17 cellular contexts compared by ENCODE assay signal in the genomic region with DNA sequence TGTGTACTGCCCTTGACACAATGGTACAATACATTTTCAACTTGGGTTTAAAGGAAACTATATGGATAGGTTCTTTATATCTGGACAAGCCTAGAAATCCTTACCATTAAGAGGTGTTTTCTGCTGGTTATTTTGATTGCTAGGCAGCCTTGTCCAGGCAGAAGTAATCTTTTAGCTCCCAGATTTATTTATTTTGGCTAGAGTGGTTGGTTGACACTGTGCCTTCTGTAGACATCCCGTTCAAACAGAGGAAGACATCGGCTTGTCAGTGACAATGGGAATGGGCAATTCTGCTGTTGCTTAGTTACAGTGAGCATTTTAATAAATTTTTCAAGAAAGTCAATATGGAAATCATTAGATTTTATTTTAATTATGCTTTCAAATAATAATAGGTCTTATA.
"Had no signal": no experiment of that assay in that cellular context is flagged by ENCODE, and none has a peak within 500 bp of the region (broad histone marks: within the 10 kb centered on the region; RNA-seq: fewer than 3 reads in every experiment).

No MANE protein-coding gene starts in this region.

- DNase-seq: activated CD4-positive, alpha-beta T cell treated with anti-CD3 and anti-CD28 coated beads for 1 hour; activated CD8-positive, alpha-beta memory T cell treated with anti-CD3 and anti-CD28 coated beads, Interleukin-2, amount 50 U/mL, for 48 hours; activated CD8-positive, alpha-beta T cell treated with anti-CD3 and anti-CD28 coated beads for 36 hours; activated naive CD4-positive, alpha-beta T cell treated with Interleukin-2 at 50 U/mL for 16 hours; caudate nucleus; effector memory CD8-positive, alpha-beta T cell; left colon; stimulated activated CD4-positive, alpha-beta T cell treated with anti-CD3 and anti-CD28 coated beads, Interleukin-15, amount 100 ng/mL, for 24 hours; stimulated activated CD4-positive, alpha-beta T cell treated with anti-CD3 and anti-CD28 coated beads, Interleukin-4, amount 100 ng/mL, for 4 hours; stimulated activated naive CD8-positive, alpha-beta T cell treated with anti-CD3 and anti-CD28 coated beads, Interleukin-15, amount 100 ng/mL, for 72 hours; testis; upper lobe of right lung had no signal

- ATAC-seq: activated CD8-positive, alpha-beta T cell treated with anti-CD3 and anti-CD28 coated beads for 36 hours; effector memory CD8-positive, alpha-beta T cell; left colon; natural killer cell treated with Interleukin-12 subunit alpha and Interleukin-12 subunit beta and Interleukin-15 and Interleukin-18, amount 100 ng/mL, for 72 hours; stimulated activated naive CD8-positive, alpha-beta T cell treated with anti-CD3 and anti-CD28 coated beads, Interleukin-15, amount 100 ng/mL, for 72 hours; upper lobe of right lung had no signal

- H3K4me3 ChIP-seq: coronary artery, testis, upper lobe of right lung had no signal

- FAIRE-seq: astrocyte had no signal

- H3K4me1 ChIP-seq: testis, upper lobe of right lung had no signal

- H3K27ac Mint-ChIP-seq: activated CD8-positive, alpha-beta T cell treated with anti-CD3 and anti-CD28 coated beads for 36 hours; activated T-helper 1 cell treated with anti-CD3 and anti-CD28 coated beads, Interleukin-12 subunit alpha, Interleukin-12 subunit beta, Interleukin-2, Interleukin-4 antibody, amounts not matched to agents 30 ng/mL and 10 ng/mL and 1 ng/mL, durations not matched to agents 14 hours and 24 hours and 36 hours; natural killer cell treated with Interleukin-12 subunit alpha and Interleukin-12 subunit beta and Interleukin-15 and Interleukin-18, amount 100 ng/mL, for 72 hours; T-helper 2 cell treated with Interferon-gamma antibody and Interleukin-4, amounts not matched to agents 5 μg/mL and 100 μg/mL, for 36 hours had no signal

- H3K4me3 Mint-ChIP-seq: activated CD8-positive, alpha-beta T cell treated with anti-CD3 and anti-CD28 coated beads for 36 hours; activated T-helper 1 cell treated with anti-CD3 and anti-CD28 coated beads, Interleukin-12 subunit alpha, Interleukin-12 subunit beta, Interleukin-2, Interleukin-4 antibody, amounts not matched to agents 30 ng/mL and 10 ng/mL and 1 ng/mL, durations not matched to agents 14 hours and 24 hours and 36 hours; effector memory CD8-positive, alpha-beta T cell; natural killer cell treated with Interleukin-12 subunit alpha and Interleukin-12 subunit beta and Interleukin-15 and Interleukin-18, amount 100 ng/mL, for 72 hours; stimulated activated naive CD8-positive, alpha-beta T cell treated with anti-CD3 and anti-CD28 coated beads, Interleukin-15, amount 100 ng/mL, for 72 hours; T-helper 2 cell treated with Interferon-gamma antibody and Interleukin-4, amounts not matched to agents 5 μg/mL and 100 μg/mL, for 36 hours had no signal

- H3K27ac ChIP-seq: coronary artery, testis, upper lobe of right lung had no signal

- H3K27me3 ChIP-seq: testis, upper lobe of right lung had no signal

- H3K9me3 Mint-ChIP-seq: activated CD8-positive, alpha-beta T cell treated with anti-CD3 and anti-CD28 coated beads for 36 hours; activated T-helper 1 cell treated with anti-CD3 and anti-CD28 coated beads, Interleukin-12 subunit alpha, Interleukin-12 subunit beta, Interleukin-2, Interleukin-4 antibody, amounts not matched to agents 30 ng/mL and 10 ng/mL and 1 ng/mL, durations not matched to agents 14 hours and 24 hours and 36 hours; effector memory CD8-positive, alpha-beta T cell; natural killer cell treated with Interleukin-12 subunit alpha and Interleukin-12 subunit beta and Interleukin-15 and Interleukin-18, amount 100 ng/mL, for 72 hours; stimulated activated naive CD8-positive, alpha-beta T cell treated with anti-CD3 and anti-CD28 coated beads, Interleukin-15, amount 100 ng/mL, for 72 hours; T-helper 2 cell treated with Interferon-gamma antibody and Interleukin-4, amounts not matched to agents 5 μg/mL and 100 μg/mL, for 36 hours had no signal

- H3K27me3 Mint-ChIP-seq: activated CD8-positive, alpha-beta T cell treated with anti-CD3 and anti-CD28 coated beads for 36 hours; effector memory CD8-positive, alpha-beta T cell; natural killer cell treated with Interleukin-12 subunit alpha and Interleukin-12 subunit beta and Interleukin-15 and Interleukin-18, amount 100 ng/mL, for 72 hours; stimulated activated naive CD8-positive, alpha-beta T cell treated with anti-CD3 and anti-CD28 coated beads, Interleukin-15, amount 100 ng/mL, for 72 hours had no signal

- H3K9me3 ChIP-seq: testis, upper lobe of right lung had no signal
